Comparison of ENCODE assay signal across 7 cellular contexts in genomic region chr3:14401692-14402303, GRCh38. TPM values are rescaled to one million over a fixed set of nuclear protein-coding genes. Genes with fewer than 3 reads are reported as not detected.
DNase-seq lines count a peak whose midpoint lies in the region; ATAC-seq, FAIRE-seq and TF ChIP-seq lines count a peak whose summit lies in the region.

No MANE protein-coding gene starts in this region.

- H3K27ac ChIP-seq in HCT116 (ENCODE audit: low read depth, low read length) (peak overlapping the region; percentile 78), hepatocyte (peak overlapping the region; percentile 80)

- H3K9me3 ChIP-seq in HCT116 (ENCODE audit: control insufficient read depth in 1 of 2, insufficient read depth in 1 of 2, low read depth in 1 of 2, low read length in 2 of 2): no peaks in the 10 kb centered on the region
- H3K9me3 ChIP-seq in hepatocyte (ENCODE audit: low read depth): no peaks in the 10 kb centered on the region

- TF ChIP-seq POLR2A in HCT116 (IDR thresholded peaks at IDR 0.05; ENCODE audit: borderline replicate concordance, extremely low read depth, insufficient read depth, insufficient read length): no peak

- no peaks in the 10 kb centered on the region for H4K20me1 ChIP-seq in HCT116 (ENCODE audit: insufficient read depth)
- H4K20me1 ChIP-seq in hepatocyte (ENCODE audit: insufficient read depth, poor library complexity, severe bottlenecking): peaks cover 18% of the 10 kb centered on the region

- no peak for TF ChIP-seq RAD21 in HCT116 (IDR thresholded peaks at IDR 0.05; ENCODE audit: low read depth)

- peaks cover 63% of the 10 kb centered on the region for H3K4me1 Mint-ChIP-seq in activated CD8-positive, alpha-beta T cell treated with anti-CD3 and anti-CD28 coated beads, Interleukin-2, amount 10 ng/mL, durations not matched to agents 7 days and 5 days (ENCODE audit: low read depth)
- peaks cover 43 to 69% of the 10 kb centered on the region in 2 donors for H3K4me1 Mint-ChIP-seq in stimulated activated naive B cell treated with anti-CD40 and anti-IgM and Interleukin-4, amounts not matched to agents 10 μg/mL and 1 μg/mL and 100 μg/mL, for 72 hours

- peaks cover 41% of the 10 kb centered on the region for H3K79me2 ChIP-seq in HCT116 (ENCODE audit: insufficient read depth, low read length)
- peaks cover 38% of the 10 kb centered on the region for H3K79me2 ChIP-seq in hepatocyte

- FAIRE-seq in GM19239 (lab: Jason Lieb, UNC): no peak

- 49% methylated on average over 21 of the region's 22 CpGs for WGBS in hepatocyte (ENCODE audit: low lambda C conversion rate, missing lambda C conversion rate)

- POLR2A ChIA-PET in HCT116 (lab: Charles Lee): interaction anchor here (0.7 to 1.8 kb wide), 5 partner anchors 10 to 52 kb away, joined by 3 to 5 read pairs (median 3); no protein-coding TSS in a partner anchor
- POLR2A ChIA-PET in activated CD8-positive, alpha-beta T cell treated with anti-CD3 and anti-CD28 coated beads, Interleukin-2, amount 10 ng/mL, durations not matched to agents 7 days and 5 days (lab: Charles Lee): interaction anchor here (1.1 to 4.4 kb wide), 12 partner anchors 9 to 250 kb away, joined by 3 to 45 read pairs (median 6); partner anchors contain the start of genes CCDC174, LSM3 and XPC

- no peaks in the 10 kb centered on the region for H3K27me3 Mint-ChIP-seq in activated CD8-positive, alpha-beta T cell treated with anti-CD3 and anti-CD28 coated beads, Interleukin-2, amount 10 ng/mL, durations not matched to agents 7 days and 5 days (ENCODE audit: low read depth)
- H3K27me3 Mint-ChIP-seq in stimulated activated naive B cell treated with anti-CD40 and anti-IgM and Interleukin-4, amounts not matched to agents 10 μg/mL and 1 μg/mL and 100 μg/mL, for 72 hours: no peaks in the 10 kb centered on the region

- H3K36me3 Mint-ChIP-seq in activated CD8-positive, alpha-beta T cell treated with anti-CD3 and anti-CD28 coated beads, Interleukin-2, amount 10 ng/mL, durations not matched to agents 7 days and 5 days (ENCODE audit: low read depth): peaks cover 9% of the 10 kb centered on the region
- H3K36me3 Mint-ChIP-seq in stimulated activated naive B cell treated with anti-CD40 and anti-IgM and Interleukin-4, amounts not matched to agents 10 μg/mL and 1 μg/mL and 100 μg/mL, for 72 hours: peaks cover 8 to 24% of the 10 kb centered on the region in 2 donors

- CTCF ChIA-PET in HCT116 (lab: Charles Lee): interaction anchor here (1.2 to 2.1 kb wide), 4 partner anchors 27 to 198 kb away, joined by 3 to 8 read pairs (median 6); no protein-coding TSS in a partner anchor
- CTCF ChIA-PET in activated CD8-positive, alpha-beta T cell treated with anti-CD3 and anti-CD28 coated beads, Interleukin-2, amount 10 ng/mL, durations not matched to agents 7 days and 5 days (lab: Charles Lee): interaction anchor here (0.8 to 2.4 kb wide), 6 partner anchors 15 to 505 kb away, joined by 3 to 18 read pairs (median 6); no protein-coding TSS in a partner anchor

- H3K4me3 ChIP-seq in HCT116 (replicated peaks in 1 of 2; ENCODE audit: low read depth in 1 of 2, low read length in 2 of 2): peak overlapping the region; percentile 93 to 98
- H3K4me3 ChIP-seq in hepatocyte: no peak overlapping the region

- H2AFZ ChIP-seq in HCT116 (ENCODE audit: low read depth, low read length, poor library complexity, severe bottlenecking) (peak overlapping the region; percentile 43), hepatocyte (no peak overlapping the region)

- H3K4me2 ChIP-seq in HCT116 (ENCODE audit: low read length): peak overlapping the region; percentile 97
- peak overlapping the region; percentile 87 for H3K4me2 ChIP-seq in hepatocyte

- H3K9ac ChIP-seq in HCT116 (ENCODE audit: low read length): peak overlapping the region; percentile 93

- H3K9me3 Mint-ChIP-seq in activated CD8-positive, alpha-beta T cell treated with anti-CD3 and anti-CD28 coated beads, Interleukin-2, amount 10 ng/mL, durations not matched to agents 7 days and 5 days (ENCODE audit: insufficient read depth): no peaks in the 10 kb centered on the region
- no peaks in the 10 kb centered on the region for H3K9me3 Mint-ChIP-seq in stimulated activated naive B cell treated with anti-CD40 and anti-IgM and Interleukin-4, amounts not matched to agents 10 μg/mL and 1 μg/mL and 100 μg/mL, for 72 hours

- no peaks in the 10 kb centered on the region for H3K27me3 ChIP-seq in HCT116 (ENCODE audit: insufficient read depth, low read length)
- H3K27me3 ChIP-seq in hepatocyte: no peaks in the 10 kb centered on the region

- intact Hi-C loops in HCT116 (cut with micrococcal nuclease): loop anchor here (2.0 kb wide), 1 partner anchor 51 kb away; no protein-coding TSS in a partner anchor

- DNase-seq in HCT116 (ENCODE audit: low read depth, low spot score) (no peak), hepatocyte (ENCODE audit: low spot score) (no peak), retina (no peak), GM19239 (ENCODE audit: insufficient read length, low spot score) (no peak)
- no peak for DNase-seq in activated CD8-positive, alpha-beta T cell treated with anti-CD3 and anti-CD28 coated beads, Interleukin-2, amount 10 ng/mL, durations not matched to agents 7 days and 5 days
- DNase-seq in stimulated activated naive B cell treated with anti-CD40 and anti-IgM and Interleukin-4, amounts not matched to agents 10 μg/mL and 1 μg/mL and 100 μg/mL, for 72 hours: no peak
- no peak for DNase-seq in stimulated activated CD4-positive, alpha-beta T cell treated with anti-CD3 and anti-CD28 coated beads, Interleukin-4, amount 100 ng/mL, for 24 hours

- RAD21 ChIA-PET in HCT116 (lab: Charles Lee; ENCODE audit: low non-redundant PET in 1 of 2, low total read pairs in 2 of 2, uncharacterized antibody in 2 of 2, unreplicated experiment in 2 of 2): no interaction called here

- BruUV-seq in HCT116 (replicated peaks; lab: Mats Ljungman, UMichigan): TSS peak; percentile 87

- H3K36me3 ChIP-seq in HCT116 (ENCODE audit: control insufficient read depth in 1 of 2, insufficient read depth in 2 of 2, low read length in 2 of 2) (no peaks in the 10 kb centered on the region), hepatocyte (replicated peaks; ENCODE audit: insufficient read depth, low read depth) (no peaks in the 10 kb centered on the region)

- peak overlapping the region; percentile 92 for H3K4me3 Mint-ChIP-seq in activated CD8-positive, alpha-beta T cell treated with anti-CD3 and anti-CD28 coated beads, Interleukin-2, amount 10 ng/mL, durations not matched to agents 7 days and 5 days
- H3K4me3 Mint-ChIP-seq in stimulated activated naive B cell treated with anti-CD40 and anti-IgM and Interleukin-4, amounts not matched to agents 10 μg/mL and 1 μg/mL and 100 μg/mL, for 72 hours: peak overlapping the region; percentile 93 to 97

- TF ChIP-seq CTCF in HCT116 (IDR thresholded peaks at IDR 0.05 in 2 of 3, conservative IDR thresholded peaks at IDR 0.05 in 1 of 3; ENCODE audit: borderline replicate concordance in 1 of 3, insufficient read depth in 1 of 3, low read depth in 2 of 3, low read length in 2 of 3) (no peak), hepatocyte (IDR thresholded peaks at IDR 0.05; ENCODE audit: poor library complexity) (no peak)

- H3K27ac Mint-ChIP-seq in activated CD8-positive, alpha-beta T cell treated with anti-CD3 and anti-CD28 coated beads, Interleukin-2, amount 10 ng/mL, durations not matched to agents 7 days and 5 days: peak overlapping the region; percentile 98
- H3K27ac Mint-ChIP-seq in stimulated activated naive B cell treated with anti-CD40 and anti-IgM and Interleukin-4, amounts not matched to agents 10 μg/mL and 1 μg/mL and 100 μg/mL, for 72 hours: peak overlapping the region; percentile 98

- H3K4me1 ChIP-seq in HCT116 (ENCODE audit: control insufficient read depth in 1 of 2, insufficient read depth in 2 of 2, low read length in 2 of 2) (peaks cover 33 to 39% of the 10 kb centered on the region in 2 experiments), hepatocyte (ENCODE audit: insufficient read depth) (peaks cover 24% of the 10 kb centered on the region)

- ATAC-seq in HCT116: no peak
- no peak for ATAC-seq in activated CD8-positive, alpha-beta T cell treated with anti-CD3 and anti-CD28 coated beads, Interleukin-2, amount 10 ng/mL, durations not matched to agents 7 days and 5 days
- peak; percentile 2 to 3 for ATAC-seq in stimulated activated naive B cell treated with anti-CD40 and anti-IgM and Interleukin-4, amounts not matched to agents 10 μg/mL and 1 μg/mL and 100 μg/mL, for 72 hours (replicated peaks)

- H3K9me2 ChIP-seq in HCT116 (ENCODE audit: insufficient read depth) (no peaks in the 10 kb centered on the region), hepatocyte (replicated peaks; ENCODE audit: insufficient read depth) (no peaks in the 10 kb centered on the region)

TF ChIP-seq in HCT116, 20 proteins besides CTCF, POLR2A, EP300 and RAD21:
- TF ChIP-seq POLR2AphosphoS5 (IDR thresholded peaks at IDR 0.05; ENCODE audit: low read depth, low read length) (no peak), ZFX (IDR thresholded peaks at IDR 0.05) (no peak), CBX3 (IDR thresholded peaks at IDR 0.05; ENCODE audit: low read depth) (no peak)

RNA-seq across cellular contexts. Expression of gene SLC6A6, which starts 0.6 kb away (rescaled TPM):
- 36.3 TPM for total RNA-seq in HCT116 (2021; ENCODE audit: unreplicated experiment)
- 23.0 and 33.5 TPM in 2 replicates for polyA plus RNA-seq in HCT116 (2012)
- total RNA-seq in activated CD8-positive, alpha-beta T cell treated with anti-CD3 and anti-CD28 coated beads, Interleukin-2, amount 10 ng/mL, durations not matched to agents 7 days and 5 days: 10 to 100 TPM; 36.8 to 37.9 TPM
- 57.1 and 58.9 TPM in 2 replicates for total RNA-seq in hepatocyte
- polyA plus RNA-seq in hepatocyte: 30.7 and 31.8 TPM in 2 replicates

Comparison
In these comparisons a context has a peak if more than half of its experiments do, and no peak if none do; other contexts are left out.
1. ATAC-seq: peak in stimulated activated naive B cell treated with anti-CD40 and anti-IgM and Interleukin-4, amounts not matched to agents 10 μg/mL and 1 μg/mL and 100 μg/mL, for 72 hours (2 of 2); none in HCT116 (single experiment) and activated CD8-positive, alpha-beta T cell treated with anti-CD3 and anti-CD28 coated beads, Interleukin-2, amount 10 ng/mL, durations not matched to agents 7 days and 5 days (single experiment).